Comparison of ENCODE assay signal across 32 cellular contexts in the genomic region with DNA sequence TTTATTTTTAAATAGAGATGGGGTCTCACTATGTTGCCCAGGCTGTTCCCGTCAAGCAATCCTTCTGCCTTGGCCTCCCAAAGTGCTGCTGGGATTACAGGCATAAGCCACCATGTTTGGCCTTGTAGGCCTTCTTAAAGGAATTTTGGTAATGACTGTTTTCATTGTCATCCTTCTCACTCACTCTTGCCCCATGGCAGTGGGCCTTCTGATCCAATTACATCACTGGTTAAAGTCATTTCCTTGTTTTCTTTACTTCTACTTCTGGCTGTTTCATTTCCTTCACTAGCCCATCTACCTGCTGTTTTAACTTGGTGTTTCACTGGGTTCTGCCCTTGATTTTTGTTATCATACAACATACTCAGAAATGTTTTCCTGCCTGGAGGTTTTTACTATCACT. TPM values are rescaled to one million over a fixed set of nuclear protein-coding genes. Genes with fewer than 3 reads are reported as not detected.
DNase-seq lines count a peak whose midpoint lies in the region; ATAC-seq, FAIRE-seq and TF ChIP-seq lines count a peak whose summit lies in the region.
"Had no signal": no experiment of that assay in that cellular context is flagged by ENCODE, and none has a peak within 500 bp of the region (broad histone marks: within the 10 kb centered on the region; RNA-seq: fewer than 3 reads in every experiment).

No MANE protein-coding gene starts in this region.

- H3K4me3 ChIP-seq in epithelial cell of esophagus (ENCODE audit: low read length): no peak overlapping the region
- H3K4me3 ChIP-seq: body of pancreas, dorsolateral prefrontal cortex, gastroesophageal sphincter, hepatocyte, pancreas, SJCRH30, upper lobe of left lung had no signal

- DNase-seq in Caki2 (ENCODE audit: low read depth) (peak; percentile 30), EL (peak; percentile 46), MV-4-11 (lab: John Stamatoyannopoulos, UW) (peak; percentile 45), epithelial cell of esophagus (ENCODE audit: low read depth) (peak; percentile 35), D721Med (ENCODE audit: insufficient read length, low spot score) (no peak), inferior parietal cortex (ENCODE audit: extremely low spot score) (no peak)
- DNase-seq: activated CD4-positive, alpha-beta T cell treated with anti-CD3 and anti-CD28 coated beads, Interleukin-2, amount 10 ng/mL, durations not matched to agents 7 days and 5 days; activated naive CD4-positive, alpha-beta T cell treated with Interleukin-2 at 50 U/mL for 16 hours; body of pancreas; DMS53; dorsolateral prefrontal cortex; GF-D8; GOT3; KG1; left colon; mammary epithelial cell; MM.1S; NCI-H1436; NCI-H2081 treated with DMSO at 0.1 percent for 48 hours; NCI-H2227 treated with DMSO at 0.1 percent for 48 hours; NCI-H526 treated with DMSO at 0.1 percent for 48 hours; nephron progenitor cell; pancreas; retina; SJCRH30; stimulated activated naive CD4-positive, alpha-beta T cell; T1000; upper lobe of left lung had no signal

- in situ Hi-C loops in Caki2 (cut with HindIII; ENCODE audit: low pct_unique_long_range_greater_than_20kb, low sequenced_read_pairs): no loop called here

- FAIRE-seq in D721Med (lab: Jason Lieb, UNC): no peak
- FAIRE-seq: pancreas, RCC 7860 had no signal

- no peak for ATAC-seq in GM19455 (IDR thresholded peaks at IDR 0.05; ENCODE audit: unreplicated experiment)
- ATAC-seq: body of pancreas, gastroesophageal sphincter, left colon, pancreas had no signal

- TF ChIP-seq CTCF in epithelial cell of esophagus (IDR thresholded peaks at IDR 0.05; ENCODE audit: insufficient read depth, low read depth, low read length, missing control alignments) (no peak), D721Med (IDR thresholded peaks at IDR 0.05; ENCODE audit: insufficient read depth, missing control alignments) (no peak)

RNA-seq across cellular contexts. Expression of a gene that starts 20.1 kb away (rescaled TPM):
- total RNA-seq in Caki2 (2014; rRNA removed; shearing (Covaris generic); ENCODE audit: low replicate concordance): 0.10 TPM in 1 of 2 replicates, not detected in the other
- total RNA-seq: hepatocyte had no signal

RNA-seq across cellular contexts. Expression of a gene that starts 51.2 kb away (rescaled TPM):
- 29.9 and 41.8 TPM in 2 replicates for total RNA-seq in Caki2 (2014; rRNA removed; shearing (Covaris generic); ENCODE audit: low replicate concordance)

Comparison
In these comparisons a context has a peak if more than half of its experiments do, and no peak if none do; other contexts are left out.
1. DNase-seq: peak in Caki2 (single experiment), EL (single experiment), MV-4-11 (single experiment) and epithelial cell of esophagus (single experiment); none in D721Med (single experiment) and inferior parietal cortex (single experiment).